Comparison of ENCODE assay signal across 1 cellular context in genomic region chr7:149261829-149262617, GRCh38.
A peak's percentile ranks its signal among the peaks of the same experiment; 100 is the strongest.
TF ChIP-seq lines count a peak whose summit lies in the region.

ZNF783 (plus strand) TSS chr7:149262196; CDS start chr7:149262334, 138 bp downstream.

TF ChIP-seq in A549, 52 proteins besides CTCF, POLR2A, EP300 and RAD21 (continued from another document):
- TF ChIP-seq, protein P1, sequence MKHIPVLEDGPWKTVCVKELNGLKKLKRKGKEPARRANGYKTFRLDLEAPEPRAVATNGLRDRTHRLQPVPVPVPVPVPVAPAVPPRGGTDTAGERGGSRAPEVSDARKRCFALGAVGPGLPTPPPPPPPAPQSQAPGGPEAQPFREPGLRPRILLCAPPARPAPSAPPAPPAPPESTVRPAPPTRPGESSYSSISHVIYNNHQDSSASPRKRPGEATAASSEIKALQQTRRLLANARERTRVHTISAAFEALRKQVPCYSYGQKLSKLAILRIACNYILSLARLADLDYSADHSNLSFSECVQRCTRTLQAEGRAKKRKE (CRISPR knock-in tag; IDR thresholded peaks at IDR 0.05; ENCODE audit: low read depth): 0 out of 2 replicates have a peak, but pooled peaks have one; percentile 53
- TF ChIP-seq CHD2 (IDR thresholded peaks at IDR 0.05; ENCODE audit: low read length, partially characterized antibody): no peak
- TF ChIP-seq TP53 (CRISPR knock-in tag; IDR thresholded peaks at IDR 0.05): peak; percentile 66
- no peak for TF ChIP-seq CEBPB (IDR thresholded peaks at IDR 0.05)
- no peak for TF ChIP-seq FOSL2 (IDR thresholded peaks at IDR 0.05)
- TF ChIP-seq FOSL2 (CRISPR knock-in tag; IDR thresholded peaks at IDR 0.05): no peak
- TF ChIP-seq HES2 (IDR thresholded peaks at IDR 0.05): no peak
- no peak for TF ChIP-seq HMGXB4 (CRISPR knock-in tag; IDR thresholded peaks at IDR 0.05; ENCODE audit: borderline replicate concordance)
- no peak for TF ChIP-seq MAZ (IDR thresholded peaks at IDR 0.05; ENCODE audit: borderline replicate concordance, low read depth, low read length)
- no peak for TF ChIP-seq KDM5A (IDR thresholded peaks at IDR 0.05)
- TF ChIP-seq SREBF2 (IDR thresholded peaks at IDR 0.05): no peak
- peak; percentile 65; the same call in 1 of the 2 replicates for TF ChIP-seq HDAC2 (IDR thresholded peaks at IDR 0.05)
- no peak for TF ChIP-seq CBX2 (IDR thresholded peaks at IDR 0.05; ENCODE audit: borderline replicate concordance, low read depth)
- TF ChIP-seq GATA3 (IDR thresholded peaks at IDR 0.05; ENCODE audit: borderline replicate concordance): no peak
- no peak for TF ChIP-seq FOSB (CRISPR knock-in tag; IDR thresholded peaks at IDR 0.05)
- peak; percentile 48; the same call in 1 of the 2 replicates for TF ChIP-seq FOXS1 (CRISPR knock-in tag; IDR thresholded peaks at IDR 0.05)
- peak; percentile 46 to 91; a peak in 4 of 5 replicates for TF ChIP-seq JUN (IDR thresholded peaks at IDR 0.05)
- TF ChIP-seq, protein P2, sequence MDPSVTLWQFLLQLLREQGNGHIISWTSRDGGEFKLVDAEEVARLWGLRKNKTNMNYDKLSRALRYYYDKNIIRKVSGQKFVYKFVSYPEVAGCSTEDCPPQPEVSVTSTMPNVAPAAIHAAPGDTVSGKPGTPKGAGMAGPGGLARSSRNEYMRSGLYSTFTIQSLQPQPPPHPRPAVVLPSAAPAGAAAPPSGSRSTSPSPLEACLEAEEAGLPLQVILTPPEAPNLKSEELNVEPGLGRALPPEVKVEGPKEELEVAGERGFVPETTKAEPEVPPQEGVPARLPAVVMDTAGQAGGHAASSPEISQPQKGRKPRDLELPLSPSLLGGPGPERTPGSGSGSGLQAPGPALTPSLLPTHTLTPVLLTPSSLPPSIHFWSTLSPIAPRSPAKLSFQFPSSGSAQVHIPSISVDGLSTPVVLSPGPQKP (IDR thresholded peaks at IDR 0.05; ENCODE audit: low read depth, low read length): no peak
- peak; percentile 80; the same call in 1 of the 2 replicates for TF ChIP-seq MYC (IDR thresholded peaks at IDR 0.05; ENCODE audit: borderline replicate concordance, low read length)
- no peak for TF ChIP-seq ZSCAN20 (CRISPR knock-in tag; IDR thresholded peaks at IDR 0.05)
- no peak for TF ChIP-seq EHMT2 (IDR thresholded peaks at IDR 0.05; ENCODE audit: low read depth)
- TF ChIP-seq NFE2L2 (conservative IDR thresholded peaks at IDR 0.05; ENCODE audit: low read length): no peak
- TF ChIP-seq, protein P3, sequence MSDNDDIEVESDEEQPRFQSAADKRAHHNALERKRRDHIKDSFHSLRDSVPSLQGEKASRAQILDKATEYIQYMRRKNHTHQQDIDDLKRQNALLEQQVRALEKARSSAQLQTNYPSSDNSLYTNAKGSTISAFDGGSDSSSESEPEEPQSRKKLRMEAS (IDR thresholded peaks at IDR 0.05): peak; percentile 99
- TF ChIP-seq RFX5 (IDR thresholded peaks at IDR 0.05): 0 out of 2 replicates have a peak, but pooled peaks have one; percentile 8
- no peak for TF ChIP-seq BHLHE40 (IDR thresholded peaks at IDR 0.05; ENCODE audit: low read depth, low read length)
- TF ChIP-seq PHF8 (IDR thresholded peaks at IDR 0.05; ENCODE audit: borderline replicate concordance, low read depth): peak; percentile 14; the same call in 1 of the 2 replicates
- TF ChIP-seq POLR2AphosphoS2 (conservative IDR thresholded peaks at IDR 0.05; ENCODE audit: low read length): no peak
- peak; percentile 79 for TF ChIP-seq HOXB13 (CRISPR knock-in tag; IDR thresholded peaks at IDR 0.05; ENCODE audit: low read depth)
- no peak for TF ChIP-seq HEYL (CRISPR knock-in tag; IDR thresholded peaks at IDR 0.05)
- TF ChIP-seq HOXA7 (CRISPR knock-in tag; IDR thresholded peaks at IDR 0.05): no peak
- no peak for TF ChIP-seq MAFK (IDR thresholded peaks at IDR 0.05; ENCODE audit: partially characterized antibody)
